In genomic region chr11:44564198-44564597, GRCh38 we compare ENCODE assay signal across 8 cellular contexts. TPM values are rescaled to one million over a fixed set of nuclear protein-coding genes. Genes with fewer than 3 reads are reported as not detected.
DNase-seq lines count a peak whose midpoint lies in the region; ATAC-seq and TF ChIP-seq lines count a peak whose summit lies in the region.

No MANE protein-coding gene starts in this region.

- intact Hi-C loops in Right ventricle myocardium superior (cut with DNase I) (loop anchor here (5.0 kb wide), 1 partner anchor 348 kb away; no protein-coding TSS in a partner anchor), cardiac septum (cut with DNase I) (loop anchor here (5.0 to 10.0 kb wide), 4 partner anchors 33 to 541 kb away; partner anchors contain the start of gene TSPAN18), right lobe of liver (cut with DNase I) (no loop called here), vagina (cut with DNase I) (loop anchor here (5.0 kb wide), 1 partner anchor 348 kb away; no protein-coding TSS in a partner anchor)

- ATAC-seq in Right ventricle myocardium superior (ENCODE audit: poor library complexity) (no peak), right lobe of liver (peak in 1 of 4 donors; percentile 10), HG03139 (IDR thresholded peaks at IDR 0.05; ENCODE audit: unreplicated experiment) (no peak)
- ATAC-seq in activated T-cell treated with anti-CD3 and anti-CD28 coated beads, Interleukin-2, amount 50 U/mL, for 72 hours (replicated peaks in 1 of 2) = no peak

- H3K9me3 ChIP-seq in right lobe of liver = no peaks in the 10 kb centered on the region
- no peaks in the 10 kb centered on the region for H3K9me3 ChIP-seq in vagina

- DNase-seq in Right ventricle myocardium superior (peak; percentile 61), cardiac septum (ENCODE audit: low spot score) (no peak), right lobe of liver (peak in 2 of 3 donors; percentile 59 to 68), vagina (ENCODE audit: extremely low spot score in 2 of 2) (no peak), GM13977 (ENCODE audit: low spot score) (no peak)
- no peak for DNase-seq in activated naive CD8-positive, alpha-beta T cell treated with anti-CD3 and anti-CD28 coated beads for 36 hours
- DNase-seq in activated T-cell treated with anti-CD3 and anti-CD28 coated beads, Interleukin-2, amount 50 U/mL, for 72 hours = no peak

- peak overlapping the region; percentile 72 for H3K27ac Mint-ChIP-seq in activated naive CD8-positive, alpha-beta T cell treated with anti-CD3 and anti-CD28 coated beads for 36 hours
- H3K27ac Mint-ChIP-seq in activated T-cell treated with anti-CD3 and anti-CD28 coated beads, Interleukin-2, amount 50 U/mL, for 72 hours = no peak overlapping the region

- H3K36me3 ChIP-seq in right lobe of liver (no peaks in the 10 kb centered on the region), vagina (no peaks in the 10 kb centered on the region)

- peaks cover 49% of the 10 kb centered on the region for H3K4me1 Mint-ChIP-seq in activated naive CD8-positive, alpha-beta T cell treated with anti-CD3 and anti-CD28 coated beads for 36 hours
- H3K4me1 Mint-ChIP-seq in activated T-cell treated with anti-CD3 and anti-CD28 coated beads, Interleukin-2, amount 50 U/mL, for 72 hours (ENCODE audit: low read depth) = peaks cover 67% of the 10 kb centered on the region

- H3K9me3 Mint-ChIP-seq in activated naive CD8-positive, alpha-beta T cell treated with anti-CD3 and anti-CD28 coated beads for 36 hours = peaks cover 11% of the 10 kb centered on the region
- peaks cover 0 to 2% of the 10 kb centered on the region in 2 donors for H3K9me3 Mint-ChIP-seq in activated T-cell treated with anti-CD3 and anti-CD28 coated beads, Interleukin-2, amount 50 U/mL, for 72 hours

- TF ChIP-seq CTCF in right lobe of liver (IDR thresholded peaks at IDR 0.05) = no peak
- no peak for TF ChIP-seq CTCF in vagina (IDR thresholded peaks at IDR 0.05)
- TF ChIP-seq CTCF in GM13977 (IDR thresholded peaks at IDR 0.05; ENCODE audit: extremely low read depth, insufficient read depth, missing control alignments) = no peak

- H3K27ac ChIP-seq in right lobe of liver (peak overlapping the region; percentile 93 to 98 (median 93)), vagina (peak overlapping the region; percentile 93)

- H3K27me3 Mint-ChIP-seq in activated naive CD8-positive, alpha-beta T cell treated with anti-CD3 and anti-CD28 coated beads for 36 hours = no peaks in the 10 kb centered on the region
- H3K27me3 Mint-ChIP-seq in activated T-cell treated with anti-CD3 and anti-CD28 coated beads, Interleukin-2, amount 50 U/mL, for 72 hours (ENCODE audit: low read depth) = no peaks in the 10 kb centered on the region

- peaks cover 32% of the 10 kb centered on the region for H3K36me3 Mint-ChIP-seq in activated naive CD8-positive, alpha-beta T cell treated with anti-CD3 and anti-CD28 coated beads for 36 hours
- peaks cover 10 to 14% of the 10 kb centered on the region in 2 donors for H3K36me3 Mint-ChIP-seq in activated T-cell treated with anti-CD3 and anti-CD28 coated beads, Interleukin-2, amount 50 U/mL, for 72 hours (ENCODE audit: insufficient read depth in 2 of 2)

- WGBS in right lobe of liver (ENCODE audit: insufficient coverage, low coverage, low lambda C conversion rate, missing lambda C conversion rate) = 20% methylated on average over 2 of the region's 8 CpGs

- H3K4me3 Mint-ChIP-seq in activated naive CD8-positive, alpha-beta T cell treated with anti-CD3 and anti-CD28 coated beads for 36 hours = no peak overlapping the region
- peak overlapping the region in 1 of 2 donors; percentile 93 for H3K4me3 Mint-ChIP-seq in activated T-cell treated with anti-CD3 and anti-CD28 coated beads, Interleukin-2, amount 50 U/mL, for 72 hours

- in situ Hi-C loops in GM13977 (cut with MboI; ENCODE audit: low pct_unique_long_range_greater_than_20kb, low sequenced_read_pairs, unreplicated experiment) = no loop called here

- H3K4me3 ChIP-seq in right lobe of liver (peak overlapping the region in 2 of 3 donors; percentile 64 to 70), vagina (peak overlapping the region; percentile 41 to 62)

- H3K4me1 ChIP-seq in right lobe of liver (peaks cover 0 to 20% (median 9%) of the 10 kb centered on the region in 4 donors), vagina (peaks cover 66% of the 10 kb centered on the region)

- TF ChIP-seq POLR2A in right lobe of liver (IDR thresholded peaks at IDR 0.05) = no peak
- no peak for TF ChIP-seq POLR2A in vagina (IDR thresholded peaks at IDR 0.05)

- H3K27me3 ChIP-seq in right lobe of liver (no peaks in the 10 kb centered on the region), vagina (no peaks in the 10 kb centered on the region)

RNA-seq across cellular contexts. Expression of gene CD82, which starts 1.3 kb away (rescaled TPM):
- total RNA-seq in Right ventricle myocardium superior = 54.6 TPM
- 27.9 TPM for total RNA-seq in cardiac septum
- 100 to 1,000 TPM; 339 to 343 TPM for total RNA-seq in activated naive CD8-positive, alpha-beta T cell treated with anti-CD3 and anti-CD28 coated beads for 36 hours
- total RNA-seq in right lobe of liver = 10 to 100 TPM; 18.9 to 69.4 (median 48.6) TPM
- total RNA-seq in vagina = 91.6 TPM
- total RNA-seq in activated T-cell treated with anti-CD3 and anti-CD28 coated beads, Interleukin-2, amount 50 U/mL, for 72 hours = 100 to 1,000 TPM; 364 to 421 TPM

Comparison
In these comparisons a context has a peak if more than half of its experiments do, and no peak if none do; other contexts are left out.
1. DNase-seq: peak in Right ventricle myocardium superior (single experiment) and right lobe of liver (2 of 3); none in cardiac septum (single experiment), activated naive CD8-positive, alpha-beta T cell treated with anti-CD3 and anti-CD28 coated beads for 36 hours (single experiment), vagina (0 of 2), GM13977 (single experiment) and activated T-cell treated with anti-CD3 and anti-CD28 coated beads, Interleukin-2, amount 50 U/mL, for 72 hours (0 of 2).
2. intact Hi-C loops: an anchor here in Right ventricle myocardium superior (5.0 kb wide), cardiac septum (5.0 to 10.0 kb wide) and vagina (5.0 kb wide); none called in right lobe of liver.